In genomic region chr1:151972533-151973270, GRCh38 we compare ENCODE assay signal across 8 cellular contexts. TPM values are rescaled to one million over a fixed set of nuclear protein-coding genes. Genes with fewer than 3 reads are reported as not detected.
DNase-seq lines count a peak whose midpoint lies in the region; ATAC-seq and TF ChIP-seq lines count a peak whose summit lies in the region.

No MANE protein-coding gene starts in this region.

- intact Hi-C loops in activated CD8-positive, alpha-beta T cell treated with anti-CD3 and anti-CD28 coated beads for 36 hours (cut with micrococcal nuclease), result no loop called here
- intact Hi-C loops in heart left ventricle (cut with DNase I), result no loop called here

- H3K4me1 ChIP-seq in HUES48 (ENCODE audit: control insufficient read depth, insufficient read depth, low read length), result peaks cover 30% of the 10 kb centered on the region
- peaks cover 0 to 35% (median 7%) of the 10 kb centered on the region in 12 donors for H3K4me1 ChIP-seq in heart left ventricle

- ATAC-seq in activated CD8-positive, alpha-beta T cell treated with anti-CD3 and anti-CD28 coated beads for 36 hours, result peak; percentile 93
- ATAC-seq in heart left ventricle, result peak in 3 of 4 donors; percentile 48 to 85 (median 84)
- ATAC-seq in stimulated activated naive CD8-positive, alpha-beta T cell treated with anti-CD3 and anti-CD28 coated beads, Interleukin-15, Interleukin-2, amounts not matched to agents 100 U/mL and 50 U/mL, for 24 hours, result peak; percentile 96
- no peak for ATAC-seq in stimulated activated memory B cell treated with anti-CD40 and anti-IgM and Interleukin-4, amounts not matched to agents 10 μg/mL and 1 μg/mL and 100 μg/mL, for 72 hours
- no peak for ATAC-seq in HG03565 (IDR thresholded peaks at IDR 0.05; ENCODE audit: unreplicated experiment)

- no peaks in the 10 kb centered on the region for H3K9me3 Mint-ChIP-seq in activated CD8-positive, alpha-beta T cell treated with anti-CD3 and anti-CD28 coated beads for 36 hours
- no peaks in the 10 kb centered on the region for H3K9me3 Mint-ChIP-seq in stimulated activated memory B cell treated with anti-CD40 and anti-IgM and Interleukin-4, amounts not matched to agents 10 μg/mL and 1 μg/mL and 100 μg/mL, for 72 hours
- no peaks in the 10 kb centered on the region for H3K9me3 Mint-ChIP-seq in osteocyte (ENCODE audit: unreplicated experiment)

- no peak for TF ChIP-seq POLR2A in heart left ventricle (IDR thresholded peaks at IDR 0.05)

- H3K36me3 Mint-ChIP-seq in activated CD8-positive, alpha-beta T cell treated with anti-CD3 and anti-CD28 coated beads for 36 hours (ENCODE audit: low read depth), result no peaks in the 10 kb centered on the region
- no peaks in the 10 kb centered on the region for H3K36me3 Mint-ChIP-seq in stimulated activated memory B cell treated with anti-CD40 and anti-IgM and Interleukin-4, amounts not matched to agents 10 μg/mL and 1 μg/mL and 100 μg/mL, for 72 hours
- H3K36me3 Mint-ChIP-seq in osteocyte (ENCODE audit: unreplicated experiment), result no peaks in the 10 kb centered on the region

- CTCF ChIA-PET in activated CD8-positive, alpha-beta T cell treated with anti-CD3 and anti-CD28 coated beads for 36 hours (lab: Charles Lee), result interaction anchor here (1.0 to 11.3 kb wide), 6 partner anchors 10 to 62 kb away, joined by 3 to 321 read pairs (median 6); no protein-coding TSS in a partner anchor

- no peak overlapping the region for H3K27ac Mint-ChIP-seq in activated CD8-positive, alpha-beta T cell treated with anti-CD3 and anti-CD28 coated beads for 36 hours
- no peak overlapping the region for H3K27ac Mint-ChIP-seq in stimulated activated memory B cell treated with anti-CD40 and anti-IgM and Interleukin-4, amounts not matched to agents 10 μg/mL and 1 μg/mL and 100 μg/mL, for 72 hours
- no peak overlapping the region for H3K27ac Mint-ChIP-seq in osteocyte (ENCODE audit: unreplicated experiment)

- H3K27me3 Mint-ChIP-seq in activated CD8-positive, alpha-beta T cell treated with anti-CD3 and anti-CD28 coated beads for 36 hours, result peaks cover 4% of the 10 kb centered on the region
- no peaks in the 10 kb centered on the region for H3K27me3 Mint-ChIP-seq in stimulated activated memory B cell treated with anti-CD40 and anti-IgM and Interleukin-4, amounts not matched to agents 10 μg/mL and 1 μg/mL and 100 μg/mL, for 72 hours
- no peaks in the 10 kb centered on the region for H3K27me3 Mint-ChIP-seq in osteocyte (ENCODE audit: unreplicated experiment)

- H3K9me3 ChIP-seq in HUES48 (ENCODE audit: control insufficient read depth, insufficient read depth, low read length), result no peaks in the 10 kb centered on the region
- no peaks in the 10 kb centered on the region for H3K9me3 ChIP-seq in heart left ventricle

- H3K27ac ChIP-seq in HUES48 (ENCODE audit: low read depth, low read length) (peak overlapping the region; percentile 66), heart left ventricle (no peak overlapping the region)

- POLR2A ChIA-PET in activated CD8-positive, alpha-beta T cell treated with anti-CD3 and anti-CD28 coated beads for 36 hours (lab: Charles Lee), result interaction anchor here (1.0 to 1.1 kb wide), 2 partner anchors 9 to 15 kb away, joined by 3 to 4 read pairs; no protein-coding TSS in a partner anchor

- no peaks in the 10 kb centered on the region for H3K27me3 ChIP-seq in HUES48 (ENCODE audit: control insufficient read depth, insufficient read depth, low read length)
- H3K27me3 ChIP-seq in heart left ventricle, result no peaks in the 10 kb centered on the region

- peaks cover 25% of the 10 kb centered on the region for H3K4me1 Mint-ChIP-seq in activated CD8-positive, alpha-beta T cell treated with anti-CD3 and anti-CD28 coated beads for 36 hours (ENCODE audit: low read depth)
- H3K4me1 Mint-ChIP-seq in stimulated activated memory B cell treated with anti-CD40 and anti-IgM and Interleukin-4, amounts not matched to agents 10 μg/mL and 1 μg/mL and 100 μg/mL, for 72 hours, result peaks cover 14% of the 10 kb centered on the region
- peaks cover 44% of the 10 kb centered on the region for H3K4me1 Mint-ChIP-seq in osteocyte (ENCODE audit: unreplicated experiment)

- no peaks in the 10 kb centered on the region for H3K36me3 ChIP-seq in HUES48 (ENCODE audit: control insufficient read depth, insufficient read depth, low read length)
- no peaks in the 10 kb centered on the region for H3K36me3 ChIP-seq in heart left ventricle

- no peak overlapping the region for H3K9ac ChIP-seq in HUES48 (ENCODE audit: low read depth, low read length)

- H3K4me3 ChIP-seq in HUES48 (ENCODE audit: low read depth, low read length), result no peak overlapping the region
- H3K4me3 ChIP-seq in heart left ventricle, result no peak overlapping the region

- peak; percentile 35 for DNase-seq in Ammon's horn (ENCODE audit: low spot score)
- DNase-seq in activated CD8-positive, alpha-beta T cell treated with anti-CD3 and anti-CD28 coated beads for 36 hours, result peak; percentile 65
- DNase-seq in heart left ventricle, result no peak
- DNase-seq in stimulated activated naive CD8-positive, alpha-beta T cell treated with anti-CD3 and anti-CD28 coated beads, Interleukin-15, Interleukin-2, amounts not matched to agents 100 U/mL and 50 U/mL, for 24 hours, result no peak
- DNase-seq in osteocyte (ENCODE audit: extremely low spot score, unreplicated experiment), result no peak

- no peak for TF ChIP-seq CTCF in activated CD8-positive, alpha-beta T cell treated with anti-CD3 and anti-CD28 coated beads for 36 hours (IDR thresholded peaks at IDR 0.05)
- TF ChIP-seq CTCF in heart left ventricle (IDR thresholded peaks at IDR 0.05), result no peak
- no peak for TF ChIP-seq CTCF in osteocyte (IDR thresholded peaks at IDR 0.05)

- 58 to 68% (median 63%) methylated on average over 7 of the region's 7 CpGs for WGBS in heart left ventricle, 4 donors

- H3K4me3 Mint-ChIP-seq in activated CD8-positive, alpha-beta T cell treated with anti-CD3 and anti-CD28 coated beads for 36 hours, result no peak overlapping the region
- no peak overlapping the region for H3K4me3 Mint-ChIP-seq in stimulated activated memory B cell treated with anti-CD40 and anti-IgM and Interleukin-4, amounts not matched to agents 10 μg/mL and 1 μg/mL and 100 μg/mL, for 72 hours
- no peak overlapping the region for H3K4me3 Mint-ChIP-seq in osteocyte (ENCODE audit: unreplicated experiment)

RNA-seq across cellular contexts. Expression of gene S100A10, which starts 21.0 kb away (rescaled TPM):
- total RNA-seq in activated CD8-positive, alpha-beta T cell treated with anti-CD3 and anti-CD28 coated beads for 36 hours, result 100 to 1,000 TPM; 208 to 220 TPM
- total RNA-seq in heart left ventricle, result 100 to 1,000 TPM in 7 of 9 donors, 10 to 100 TPM in 2; 55.5 to 403 (median 156) TPM
- 100 to 1,000 TPM; 258 to 387 TPM for polyA plus RNA-seq in heart left ventricle
- 227 and 234 TPM in 2 replicates for total RNA-seq in osteocyte

Comparison
In these comparisons a context has a peak if more than half of its experiments do, and no peak if none do; other contexts are left out.
1. DNase-seq: peak in Ammon's horn (single experiment) and activated CD8-positive, alpha-beta T cell treated with anti-CD3 and anti-CD28 coated beads for 36 hours (single experiment); none in heart left ventricle (0 of 5), stimulated activated naive CD8-positive, alpha-beta T cell treated with anti-CD3 and anti-CD28 coated beads, Interleukin-15, Interleukin-2, amounts not matched to agents 100 U/mL and 50 U/mL, for 24 hours (single experiment) and osteocyte (single experiment).
2. ATAC-seq: peak in activated CD8-positive, alpha-beta T cell treated with anti-CD3 and anti-CD28 coated beads for 36 hours (single experiment), heart left ventricle (3 of 4) and stimulated activated naive CD8-positive, alpha-beta T cell treated with anti-CD3 and anti-CD28 coated beads, Interleukin-15, Interleukin-2, amounts not matched to agents 100 U/mL and 50 U/mL, for 24 hours (single experiment); none in stimulated activated memory B cell treated with anti-CD40 and anti-IgM and Interleukin-4, amounts not matched to agents 10 μg/mL and 1 μg/mL and 100 μg/mL, for 72 hours (single experiment) and HG03565 (single experiment).